11 cellular contexts compared by ENCODE assay signal in genomic region chr10:102267748-102268147, GRCh38. TPM values are rescaled to one million over a fixed set of nuclear protein-coding genes. Genes with fewer than 3 reads are reported as not detected.
DNase-seq lines count a peak whose midpoint lies in the region; ATAC-seq and TF ChIP-seq lines count a peak whose summit lies in the region.
"Had no signal": no experiment of that assay in that cellular context is flagged by ENCODE, and none has a peak within 500 bp of the region (broad histone marks: within the 10 kb centered on the region; RNA-seq: fewer than 3 reads in every experiment).

No MANE protein-coding gene starts in this region.

- H4K5ac ChIP-seq in IMR-90 (ENCODE audit: low read depth, low read length): no peak overlapping the region

- H4K91ac ChIP-seq in IMR-90 (ENCODE audit: insufficient read depth, low read depth, low read length): no peak overlapping the region

- H3K56ac ChIP-seq in IMR-90 (ENCODE audit: extremely low read depth, insufficient read depth, low read length): no peak overlapping the region

- H2BK15ac ChIP-seq in IMR-90 (ENCODE audit: low read depth, low read length): no peak overlapping the region

- H2AK9ac ChIP-seq in IMR-90 (replicated peaks; ENCODE audit: low read depth, low read length, poor library complexity): no peak overlapping the region

- H3K4me1 ChIP-seq in IMR-90 (ENCODE audit: control insufficient read depth, insufficient read depth, low read length): peaks cover 18% of the 10 kb centered on the region
- H3K4me1 ChIP-seq in naive thymus-derived CD4-positive, alpha-beta T cell (ENCODE audit: control insufficient read depth in 2 of 2, insufficient read depth in 2 of 2, low read length in 2 of 2): peaks cover 0 to 4% of the 10 kb centered on the region in 2 donors

- peak overlapping the region in 1 of 9 donors; percentile 48 for H3K27ac Mint-ChIP-seq in naive thymus-derived CD4-positive, alpha-beta T cell

- in situ Hi-C loops in IMR-90 (cut with MboI; ENCODE audit: low sequenced_read_pairs) (no loop called here), brain microvascular endothelial cell (cut with HindIII; ENCODE audit: low pct_ligation_motif_present, low sequenced_read_pairs) (no loop called here)

- DNase-seq in AG09309 (ENCODE audit: low read depth) (peak; percentile 49), IMR-90 (peak; percentile 83), brain microvascular endothelial cell (peak; percentile 43), posterior cingulate gyrus (no peak), caudate nucleus (lab: John Stamatoyannopoulos, UW) (no peak)
- no peak for DNase-seq in naive thymus-derived CD4-positive, alpha-beta T cell
- DNase-seq: activated gamma-delta T cell treated with Interleukin-2 at 50 U/mL for 16 hours, DMS79 had no signal

- peaks cover 35% of the 10 kb centered on the region for H3K9me1 ChIP-seq in IMR-90 (ENCODE audit: insufficient read depth, low read length)

- no peak overlapping the region for H3K23ac ChIP-seq in IMR-90 (ENCODE audit: low read depth, low read length)

- H3K36me3 ChIP-seq in IMR-90 (ENCODE audit: control insufficient read depth, insufficient read depth, low read length) (peaks cover 7% of the 10 kb centered on the region; the same call in 1 of the 2 replicates), brain microvascular endothelial cell (replicated peaks) (peaks cover 12% of the 10 kb centered on the region)
- H3K36me3 ChIP-seq in naive thymus-derived CD4-positive, alpha-beta T cell (ENCODE audit: control insufficient read depth in 2 of 3, insufficient read depth in 3 of 3, low read length in 3 of 3): peaks cover 0 to 17% (median 0%) of the 10 kb centered on the region in 3 experiments

- H3K79me1 ChIP-seq in IMR-90 (ENCODE audit: low read depth in 1 of 2, low read length in 2 of 2): peaks cover 28 to 75% of the 10 kb centered on the region in 2 experiments

- H3K4me2 ChIP-seq in IMR-90 (ENCODE audit: low read depth, low read length): peak overlapping the region; percentile 40; the same call in 1 of the 2 replicates

- H2BK5ac ChIP-seq in IMR-90 (ENCODE audit: low read depth, low read length, poor library complexity, severe bottlenecking): peak overlapping the region; percentile 36

- H3K4me1 Mint-ChIP-seq in naive thymus-derived CD4-positive, alpha-beta T cell: peaks cover 24 to 84% (median 73%) of the 10 kb centered on the region in 7 donors

- TF ChIP-seq CTCF in AG09309 (IDR thresholded peaks at IDR 0.05; ENCODE audit: control insufficient read depth, insufficient read depth, low read depth, low read length, missing control alignments) (no peak), IMR-90 (conservative IDR thresholded peaks at IDR 0.05; ENCODE audit: low read depth, low read length) (no peak), brain microvascular endothelial cell (IDR thresholded peaks at IDR 0.05; ENCODE audit: low read depth, low read length, missing control alignments) (no peak)

- peaks cover 77% of the 10 kb centered on the region for H4K20me1 ChIP-seq in IMR-90 (ENCODE audit: insufficient read depth, low read length)

- no peak for TF ChIP-seq RAD21 in IMR-90 (IDR thresholded peaks at IDR 0.05; ENCODE audit: low read length)

- POLR2A ChIA-PET in IMR-90 (lab: Charles Lee; ENCODE audit: unreplicated experiment): no interaction called here
- POLR2A ChIA-PET in naive thymus-derived CD4-positive, alpha-beta T cell (lab: Charles Lee): interaction anchor here (0.9 kb wide), 1 partner anchor 10 kb away, joined by 3 read pairs; no protein-coding TSS in a partner anchor

- H3K36me3 Mint-ChIP-seq in naive thymus-derived CD4-positive, alpha-beta T cell: peaks cover 0 to 24% (median 11%) of the 10 kb centered on the region in 5 donors

- H3K9me3 ChIP-seq in IMR-90 (ENCODE audit: control insufficient read depth, insufficient read depth, low read length): no peaks in the 10 kb centered on the region
- no peaks in the 10 kb centered on the region for H3K9me3 ChIP-seq in naive thymus-derived CD4-positive, alpha-beta T cell (ENCODE audit: control insufficient read depth in 2 of 3, low read length in 3 of 3)

- intact Hi-C loops in IMR-90 (cut with micrococcal nuclease): loop anchor here (2.0 kb wide), 1 partner anchor 21 kb away; no protein-coding TSS in a partner anchor
- intact Hi-C loops in naive thymus-derived CD4-positive, alpha-beta T cell (cut with micrococcal nuclease): no loop called here
- intact Hi-C loops in posterior cingulate gyrus (cut with DNase I): loop anchor here (10.0 kb wide), 1 partner anchor 57 kb away; no protein-coding TSS in a partner anchor

- no peak for TF ChIP-seq POLR2A in IMR-90 (IDR thresholded peaks at IDR 0.05; ENCODE audit: low read depth, low read length)

- peak; percentile 68 for ATAC-seq in IMR-90 (ENCODE audit: low read depth)
- no peak for ATAC-seq in naive thymus-derived CD4-positive, alpha-beta T cell
- no peak for ATAC-seq in GM18861 (IDR thresholded peaks at IDR 0.05; ENCODE audit: unreplicated experiment)
- no peak for ATAC-seq in GM18907 (IDR thresholded peaks at IDR 0.05; ENCODE audit: unreplicated experiment)

- H2AFZ ChIP-seq in IMR-90 (replicated peaks; ENCODE audit: low read length, poor library complexity): no peak overlapping the region

- no peaks in the 10 kb centered on the region for H3K27me3 Mint-ChIP-seq in naive thymus-derived CD4-positive, alpha-beta T cell

- H3K9me3 Mint-ChIP-seq in naive thymus-derived CD4-positive, alpha-beta T cell: no peaks in the 10 kb centered on the region

- no peak overlapping the region for H3K18ac ChIP-seq in IMR-90 (ENCODE audit: low read depth, low read length)

- no TSS peak for BruUV-seq in IMR-90 (replicated peaks; lab: Mats Ljungman, UMichigan)

- no peak overlapping the region; the same call in 1 of the 2 replicates for H3K27ac ChIP-seq in IMR-90 (ENCODE audit: insufficient read depth, low read length)
- peak overlapping the region; percentile 31 for H3K27ac ChIP-seq in brain microvascular endothelial cell
- H3K27ac ChIP-seq in naive thymus-derived CD4-positive, alpha-beta T cell (ENCODE audit: low read depth, low read length): peak overlapping the region; percentile 9
- no peak overlapping the region for H3K27ac ChIP-seq in caudate nucleus (ENCODE audit: low read depth, low read length)

- H2BK120ac ChIP-seq in IMR-90 (ENCODE audit: low read depth, low read length): no peak overlapping the region

- H3K9ac ChIP-seq in IMR-90 (ENCODE audit: low read depth, low read length): no peak overlapping the region

- CTCF ChIA-PET in IMR-90 (lab: Yijun Ruan, JAX): interaction anchor here (0.7 kb wide), 1 partner anchor 85 kb away, joined by 3 read pairs; no protein-coding TSS in a partner anchor
- CTCF ChIA-PET in naive thymus-derived CD4-positive, alpha-beta T cell (lab: Charles Lee): interaction anchor here (1.3 kb wide), 1 partner anchor 38 kb away, joined by 4 read pairs; no protein-coding TSS in a partner anchor

- dilution Hi-C loops in IMR-90 (cut with HindIII; ENCODE audit: low sequenced_read_pairs, unreplicated experiment): no loop called here

- H3K27me3 ChIP-seq in IMR-90 (ENCODE audit: control insufficient read depth, insufficient read depth, low read length): no peaks in the 10 kb centered on the region
- no peaks in the 10 kb centered on the region for H3K27me3 ChIP-seq in brain microvascular endothelial cell (replicated peaks)
- H3K27me3 ChIP-seq in naive thymus-derived CD4-positive, alpha-beta T cell (ENCODE audit: control insufficient read depth in 2 of 2, insufficient read depth in 2 of 2, low read length in 2 of 2): no peaks in the 10 kb centered on the region

- H2BK20ac ChIP-seq in IMR-90 (ENCODE audit: low read depth, low read length): no peak overlapping the region

- H2AK5ac ChIP-seq in IMR-90 (ENCODE audit: low read depth, low read length): no peak overlapping the region

- no peak overlapping the region for H3K4me3 ChIP-seq in AG09309 (ENCODE audit: control insufficient read depth, low read depth, low read length)
- H3K4me3 ChIP-seq in IMR-90 (ENCODE audit: insufficient read depth, low read depth, low read length): no peak overlapping the region
- H3K4me3 ChIP-seq in brain microvascular endothelial cell (ENCODE audit: low read depth, low read length): no peak overlapping the region
- no peak overlapping the region for H3K4me3 ChIP-seq in naive thymus-derived CD4-positive, alpha-beta T cell (ENCODE audit: low read length)

- H4K8ac ChIP-seq in IMR-90 (ENCODE audit: low read depth in 2 of 2, low read length in 2 of 2): no peak overlapping the region

- no peak overlapping the region for H3K4me3 Mint-ChIP-seq in naive thymus-derived CD4-positive, alpha-beta T cell

- no peak overlapping the region for H3K4ac ChIP-seq in IMR-90 (ENCODE audit: low read depth, low read length)

- H3K14ac ChIP-seq in IMR-90 (replicated peaks; ENCODE audit: low read depth, low read length): no peak overlapping the region

TF ChIP-seq in IMR-90, 13 proteins besides CTCF, POLR2A, EP300 and RAD21 (continues in another document):
- no peak for TF ChIP-seq RCOR1 (IDR thresholded peaks at IDR 0.05; ENCODE audit: insufficient replicate concordance, low read length)
- TF ChIP-seq SMC3 (IDR thresholded peaks at IDR 0.05; ENCODE audit: low read depth, low read length): no peak
- TF ChIP-seq CEBPB (IDR thresholded peaks at IDR 0.05; ENCODE audit: low read depth, low read length): peak; percentile 78; the same call in 1 of the 2 replicates
- TF ChIP-seq BHLHE40 (IDR thresholded peaks at IDR 0.05; ENCODE audit: low read depth, low read length): no peak
- TF ChIP-seq MAFK (IDR thresholded peaks at IDR 0.05; ENCODE audit: low read depth, low read length): no peak
- TF ChIP-seq RFX5 (IDR thresholded peaks at IDR 0.05; ENCODE audit: low read depth, low read length): no peak

RNA-seq across cellular contexts. Expression of gene GBF1, which starts 22.4 kb away (rescaled TPM):
- total RNA-seq in IMR-90 (2012; rRNA removed): 36.4 and 38.7 TPM in 2 replicates
- polyA plus RNA-seq in IMR-90 (2012; rRNA removed): 38.0 and 40.1 TPM in 2 replicates
- polyA plus RNA-seq in IMR-90 (2012; cell fraction: cytosol; rRNA removed): 23.1 and 25.4 TPM in 2 replicates
- 74.8 and 86.1 TPM in 2 replicates for polyA plus RNA-seq in IMR-90 (2012; cell fraction: nucleus; rRNA removed; ENCODE audit: low replicate concordance)
- total RNA-seq in naive thymus-derived CD4-positive, alpha-beta T cell: 10 to 100 TPM; 36.2 to 47.2 (median 37.8) TPM
- polyA plus RNA-seq in naive thymus-derived CD4-positive, alpha-beta T cell: 10 to 100 TPM in 1 of 2 donors, 1 to 10 TPM in 1; 8.5 to 24.3 TPM

RNA-seq across cellular contexts. Expression of gene PITX3, which starts 26.4 kb away (rescaled TPM):
- not detected in 2 replicates for total RNA-seq in IMR-90 (2012; rRNA removed)
- not detected in 2 replicates for polyA plus RNA-seq in IMR-90 (2012; rRNA removed)
- polyA plus RNA-seq in IMR-90 (2012; cell fraction: cytosol; rRNA removed): 0.03 and 0.13 TPM in 2 replicates
- polyA plus RNA-seq in IMR-90 (2012; cell fraction: nucleus; rRNA removed; ENCODE audit: low replicate concordance): 0.10 and 0.18 TPM in 2 replicates
- not detected for total RNA-seq in naive thymus-derived CD4-positive, alpha-beta T cell
- polyA plus RNA-seq in naive thymus-derived CD4-positive, alpha-beta T cell: not detected
- total RNA-seq: left lobe of liver had no signal

RNA-seq across cellular contexts. Expression of gene ELOVL3, which starts 41.6 kb away (rescaled TPM):
- total RNA-seq in IMR-90 (2012; rRNA removed): 0.28 and 0.36 TPM in 2 replicates
- 0.09 and 0.14 TPM in 2 replicates for polyA plus RNA-seq in IMR-90 (2012; rRNA removed)
- polyA plus RNA-seq in IMR-90 (2012; cell fraction: cytosol; rRNA removed): 0.35 TPM in 1 of 2 replicates, not detected in the other
- polyA plus RNA-seq in IMR-90 (2012; cell fraction: nucleus; rRNA removed; ENCODE audit: low replicate concordance): 0.09 and 0.14 TPM in 2 replicates
- not detected for total RNA-seq in naive thymus-derived CD4-positive, alpha-beta T cell
- not detected for polyA plus RNA-seq in naive thymus-derived CD4-positive, alpha-beta T cell
- total RNA-seq: left lobe of liver had no signal

Comparison
In these comparisons a context has a peak if more than half of its experiments do, and no peak if none do; other contexts are left out.
1. DNase-seq: peak in AG09309 (single experiment), IMR-90 (single experiment) and brain microvascular endothelial cell (single experiment); none in naive thymus-derived CD4-positive, alpha-beta T cell (0 of 9), posterior cingulate gyrus (0 of 10) and caudate nucleus (0 of 61).
2. H3K27ac ChIP-seq: peak in brain microvascular endothelial cell (single experiment) and naive thymus-derived CD4-positive, alpha-beta T cell (single experiment); none in IMR-90 (single experiment) and caudate nucleus (single experiment).
3. intact Hi-C loops: an anchor here in IMR-90 (2.0 kb wide) and posterior cingulate gyrus (10.0 kb wide); none called in naive thymus-derived CD4-positive, alpha-beta T cell.